In the genomic region with DNA sequence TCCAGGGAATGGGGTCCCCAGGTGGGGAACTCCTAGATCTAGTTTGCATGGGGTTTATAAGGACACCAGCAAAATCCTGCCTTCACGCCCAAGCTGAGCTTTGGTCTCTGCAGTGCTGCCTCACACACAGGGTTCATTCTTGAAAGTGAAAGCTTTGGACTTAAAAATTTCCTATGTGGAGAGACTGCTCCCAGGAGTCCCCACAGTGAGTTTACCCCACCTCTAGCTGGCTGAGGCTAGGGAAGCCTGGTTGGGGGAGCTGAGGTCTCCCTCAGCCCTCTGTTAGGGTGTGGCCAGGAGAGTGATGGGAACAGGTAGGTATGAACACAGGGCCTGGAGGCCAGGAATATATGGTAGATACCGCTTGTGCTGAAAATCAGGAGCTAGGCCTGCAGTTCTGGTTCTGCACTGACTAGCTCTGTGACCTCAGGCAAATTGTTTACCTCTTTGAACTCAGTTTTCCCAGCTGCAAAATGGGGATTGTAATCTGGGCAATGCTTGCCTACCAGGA, we compare ENCODE assay signal across 11 cellular contexts. TPM values are rescaled to one million over a fixed set of nuclear protein-coding genes. Genes with fewer than 3 reads are reported as not detected.
DNase-seq lines count a peak whose midpoint lies in the region; FAIRE-seq and TF ChIP-seq lines count a peak whose summit lies in the region.
"Had no signal": no experiment of that assay in that cellular context is flagged by ENCODE, and none has a peak within 500 bp of the region (broad histone marks: within the 10 kb centered on the region; RNA-seq: fewer than 3 reads in every experiment).

No MANE protein-coding gene starts in this region.

- DNase-seq in NCI-H1417 (lab: John Stamatoyannopoulos, UW) (peak in 2 of 3 experiments; percentile 49 to 61), NCI-H1417 treated with DMSO at 0.1 percent for 48 hours (lab: John Stamatoyannopoulos, UW) (no peak), adrenal gland (peak in 1 of 7 donors; percentile 16), kidney tubule cell (ENCODE audit: low spot score) (peak; percentile 29), suprapubic skin (ENCODE audit: low spot score in 2 of 2) (no peak), ureter (ENCODE audit: low spot score) (no peak), H54 (ENCODE audit: insufficient read length, low spot score) (no peak), NCI-H2227 treated with DMSO at 0.1 percent for 48 hours (lab: John Stamatoyannopoulos, UW) (no peak)
- DNase-seq: naive B cell; stimulated activated CD4-positive, alpha-beta T cell treated with anti-CD3 and anti-CD28 coated beads, Interleukin-1b, Interleukin-23, amount 100 ng/mL, for 48 hours had no signal

- FAIRE-seq in H54 (lab: Jason Lieb, UNC), result no peak
- FAIRE-seq: TTC549 had no signal

- H3K36me3 ChIP-seq in adrenal gland (replicated peaks in 1 of 2), result no peaks in the 10 kb centered on the region
- no peaks in the 10 kb centered on the region for H3K36me3 ChIP-seq in suprapubic skin

- H3K27me3 ChIP-seq in adrenal gland, result no peaks in the 10 kb centered on the region
- no peaks in the 10 kb centered on the region for H3K27me3 ChIP-seq in suprapubic skin

- 52 to 87% (median 72%) methylated on average over 2 of the region's 2 CpGs for WGBS in adrenal gland, 4 donors
- WGBS in suprapubic skin, result 55% methylated on average over 2 of the region's 2 CpGs

- H3K4me3 ChIP-seq in adrenal gland (peak overlapping the region in 1 of 4 donors; percentile 0), suprapubic skin (no peak overlapping the region)

- peak overlapping the region in 3 of 5 donors; percentile 11 to 70 (median 20) for H3K27ac ChIP-seq in adrenal gland
- H3K27ac ChIP-seq in suprapubic skin, result peak overlapping the region; percentile 58

- H3K4me1 ChIP-seq in adrenal gland (replicated peaks in 1 of 2) (peaks cover 9 to 32% of the 10 kb centered on the region in 2 donors), suprapubic skin (peaks cover 22% of the 10 kb centered on the region)

- intact Hi-C loops in adrenal gland (cut with DNase I), result no loop called here

- H3K9me3 ChIP-seq in adrenal gland (replicated peaks in 1 of 3), result no peaks in the 10 kb centered on the region
- H3K9me3 ChIP-seq in suprapubic skin, result no peaks in the 10 kb centered on the region

- no peak for TF ChIP-seq EP300 in suprapubic skin (IDR thresholded peaks at IDR 0.05)

- TF ChIP-seq POLR2A in adrenal gland (IDR thresholded peaks at IDR 0.05) (no peak), suprapubic skin (IDR thresholded peaks at IDR 0.05) (no peak), H54 (IDR thresholded peaks at IDR 0.05; ENCODE audit: low read depth, low read length) (no peak)

- TF ChIP-seq CTCF in adrenal gland (IDR thresholded peaks at IDR 0.05) (no peak), suprapubic skin (IDR thresholded peaks at IDR 0.05) (no peak)

RNA-seq across cellular contexts. Expression of a gene that starts 41.5 kb away (rescaled TPM):
- total RNA-seq in adrenal gland, result 100 to 1,000 TPM; 105 to 209 (median 157) TPM
- 100 to 1,000 TPM in 1 of 3 donors, 10 to 100 TPM in 2; 30.5 to 152 (median 55.7) TPM for polyA plus RNA-seq in adrenal gland
- 100 to 1,000 TPM in 3 of 4 donors, 10 to 100 TPM in 1; 98.5 to 127 (median 110) TPM for total RNA-seq in suprapubic skin
- total RNA-seq in ureter, result 300 TPM

Comparison
In these comparisons a context has a peak if more than half of its experiments do, and no peak if none do; other contexts are left out.
1. DNase-seq: peak in NCI-H1417 (2 of 3) and kidney tubule cell (single experiment); none in NCI-H1417 treated with DMSO at 0.1 percent for 48 hours (single experiment), suprapubic skin (0 of 2), ureter (single experiment), H54 (single experiment) and NCI-H2227 treated with DMSO at 0.1 percent for 48 hours (single experiment).